Comparison of ENCODE assay signal across 1 cellular context in the genomic region with DNA sequence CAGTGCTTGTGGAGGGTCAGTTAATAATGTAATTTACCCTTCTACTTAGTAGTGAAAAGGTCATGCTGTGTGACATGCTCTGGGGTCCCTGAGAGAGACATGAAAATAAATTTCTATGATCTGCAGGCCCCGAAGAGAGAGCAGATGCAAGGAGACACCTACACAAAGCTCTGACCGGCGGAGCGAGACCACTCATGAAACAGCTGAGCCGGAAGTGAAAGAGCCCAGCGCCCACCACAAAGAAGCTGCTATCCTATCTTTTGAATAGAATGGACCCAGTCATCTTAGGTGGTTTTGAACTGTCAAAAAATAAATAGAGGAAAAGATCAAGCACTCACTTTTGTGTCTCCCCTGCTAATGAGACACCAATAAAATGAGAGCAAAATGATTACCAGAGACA.
TF ChIP-seq lines count a peak whose summit lies in the region.

No MANE protein-coding gene starts in this region.

TF ChIP-seq in GM12878, 131 proteins besides CTCF, POLR2A, EP300 and RAD21 (continued from another document and continues in another):
- no peak for TF ChIP-seq RCOR1 (conservative IDR thresholded peaks at IDR 0.05; ENCODE audit: low read depth, low read length)
- TF ChIP-seq RELB (IDR thresholded peaks at IDR 0.05; ENCODE audit: low read depth): no peak; the same call in 1 of the 2 replicates
- TF ChIP-seq NKRF (conservative IDR thresholded peaks at IDR 0.05): no peak
- no peak for TF ChIP-seq PAX8 (IDR thresholded peaks at IDR 0.05)
- no peak for TF ChIP-seq CEBPB (IDR thresholded peaks at IDR 0.05; ENCODE audit: borderline replicate concordance in 1 of 2, low read depth in 2 of 2, low read length in 2 of 2)
- peak in 1 of 2 experiments; percentile 79; a peak in 2 of 4 replicates for TF ChIP-seq ETV6 (conservative IDR thresholded peaks at IDR 0.05 in 1 of 2, IDR thresholded peaks at IDR 0.05 in 1 of 2; ENCODE audit: borderline replicate concordance in 1 of 2, low read depth in 1 of 2)
- TF ChIP-seq, protein P1, sequence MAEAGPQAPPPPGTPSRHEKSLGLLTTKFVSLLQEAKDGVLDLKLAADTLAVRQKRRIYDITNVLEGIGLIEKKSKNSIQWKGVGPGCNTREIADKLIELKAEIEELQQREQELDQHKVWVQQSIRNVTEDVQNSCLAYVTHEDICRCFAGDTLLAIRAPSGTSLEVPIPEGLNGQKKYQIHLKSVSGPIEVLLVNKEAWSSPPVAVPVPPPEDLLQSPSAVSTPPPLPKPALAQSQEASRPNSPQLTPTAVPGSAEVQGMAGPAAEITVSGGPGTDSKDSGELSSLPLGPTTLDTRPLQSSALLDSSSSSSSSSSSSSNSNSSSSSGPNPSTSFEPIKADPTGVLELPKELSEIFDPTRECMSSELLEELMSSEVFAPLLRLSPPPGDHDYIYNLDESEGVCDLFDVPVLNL (IDR thresholded peaks at IDR 0.05; ENCODE audit: low read depth, low read length): no peak
- TF ChIP-seq TARDBP (IDR thresholded peaks at IDR 0.05; ENCODE audit: borderline replicate concordance): no peak
- TF ChIP-seq MYC (IDR thresholded peaks at IDR 0.05; ENCODE audit: insufficient read depth, insufficient read length, insufficient replicate concordance, low read length, severe bottlenecking): no peak
- TF ChIP-seq, protein P2, sequence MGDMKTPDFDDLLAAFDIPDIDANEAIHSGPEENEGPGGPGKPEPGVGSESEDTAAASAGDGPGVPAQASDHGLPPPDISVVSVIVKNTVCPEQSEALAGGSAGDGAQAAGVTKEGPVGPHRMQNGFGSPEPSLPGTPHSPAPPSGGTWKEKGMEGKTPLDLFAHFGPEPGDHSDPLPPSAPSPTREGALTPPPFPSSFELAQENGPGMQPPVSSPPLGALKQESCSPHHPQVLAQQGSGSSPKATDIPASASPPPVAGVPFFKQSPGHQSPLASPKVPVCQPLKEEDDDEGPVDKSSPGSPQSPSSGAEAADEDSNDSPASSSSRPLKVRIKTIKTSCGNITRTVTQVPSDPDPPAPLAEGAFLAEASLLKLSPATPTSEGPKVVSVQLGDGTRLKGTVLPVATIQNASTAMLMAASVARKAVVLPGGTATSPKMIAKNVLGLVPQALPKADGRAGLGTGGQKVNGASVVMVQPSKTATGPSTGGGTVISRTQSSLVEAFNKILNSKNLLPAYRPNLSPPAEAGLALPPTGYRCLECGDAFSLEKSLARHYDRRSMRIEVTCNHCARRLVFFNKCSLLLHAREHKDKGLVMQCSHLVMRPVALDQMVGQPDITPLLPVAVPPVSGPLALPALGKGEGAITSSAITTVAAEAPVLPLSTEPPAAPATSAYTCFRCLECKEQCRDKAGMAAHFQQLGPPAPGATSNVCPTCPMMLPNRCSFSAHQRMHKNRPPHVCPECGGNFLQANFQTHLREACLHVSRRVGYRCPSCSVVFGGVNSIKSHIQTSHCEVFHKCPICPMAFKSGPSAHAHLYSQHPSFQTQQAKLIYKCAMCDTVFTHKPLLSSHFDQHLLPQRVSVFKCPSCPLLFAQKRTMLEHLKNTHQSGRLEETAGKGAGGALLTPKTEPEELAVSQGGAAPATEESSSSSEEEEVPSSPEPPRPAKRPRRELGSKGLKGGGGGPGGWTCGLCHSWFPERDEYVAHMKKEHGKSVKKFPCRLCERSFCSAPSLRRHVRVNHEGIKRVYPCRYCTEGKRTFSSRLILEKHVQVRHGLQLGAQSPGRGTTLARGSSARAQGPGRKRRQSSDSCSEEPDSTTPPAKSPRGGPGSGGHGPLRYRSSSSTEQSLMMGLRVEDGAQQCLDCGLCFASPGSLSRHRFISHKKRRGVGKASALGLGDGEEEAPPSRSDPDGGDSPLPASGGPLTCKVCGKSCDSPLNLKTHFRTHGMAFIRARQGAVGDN (IDR thresholded peaks at IDR 0.05): no peak
- TF ChIP-seq ZNF24 (IDR thresholded peaks at IDR 0.05): no peak
- TF ChIP-seq IRF4 (IDR thresholded peaks at IDR 0.05; ENCODE audit: low read depth, low read length): no peak
- TF ChIP-seq, protein P3, sequence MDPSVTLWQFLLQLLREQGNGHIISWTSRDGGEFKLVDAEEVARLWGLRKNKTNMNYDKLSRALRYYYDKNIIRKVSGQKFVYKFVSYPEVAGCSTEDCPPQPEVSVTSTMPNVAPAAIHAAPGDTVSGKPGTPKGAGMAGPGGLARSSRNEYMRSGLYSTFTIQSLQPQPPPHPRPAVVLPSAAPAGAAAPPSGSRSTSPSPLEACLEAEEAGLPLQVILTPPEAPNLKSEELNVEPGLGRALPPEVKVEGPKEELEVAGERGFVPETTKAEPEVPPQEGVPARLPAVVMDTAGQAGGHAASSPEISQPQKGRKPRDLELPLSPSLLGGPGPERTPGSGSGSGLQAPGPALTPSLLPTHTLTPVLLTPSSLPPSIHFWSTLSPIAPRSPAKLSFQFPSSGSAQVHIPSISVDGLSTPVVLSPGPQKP (IDR thresholded peaks at IDR 0.05; ENCODE audit: low read depth, low read length): peak; percentile 63; the same call in 1 of the 2 replicates
- peak in 1 of 2 experiments; percentile 41; a peak in 1 of 3 replicates for TF ChIP-seq EGR1 (IDR thresholded peaks at IDR 0.05; ENCODE audit: borderline replicate concordance in 1 of 2, low read depth in 2 of 2, low read length in 2 of 2)
- TF ChIP-seq, protein P4, sequence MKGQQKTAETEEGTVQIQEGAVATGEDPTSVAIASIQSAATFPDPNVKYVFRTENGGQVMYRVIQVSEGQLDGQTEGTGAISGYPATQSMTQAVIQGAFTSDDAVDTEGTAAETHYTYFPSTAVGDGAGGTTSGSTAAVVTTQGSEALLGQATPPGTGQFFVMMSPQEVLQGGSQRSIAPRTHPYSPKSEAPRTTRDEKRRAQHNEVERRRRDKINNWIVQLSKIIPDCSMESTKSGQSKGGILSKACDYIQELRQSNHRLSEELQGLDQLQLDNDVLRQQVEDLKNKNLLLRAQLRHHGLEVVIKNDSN (IDR thresholded peaks at IDR 0.05; ENCODE audit: borderline replicate concordance, extremely low read length, insufficient read depth, low read depth, low read length): no peak
- TF ChIP-seq, protein P5, sequence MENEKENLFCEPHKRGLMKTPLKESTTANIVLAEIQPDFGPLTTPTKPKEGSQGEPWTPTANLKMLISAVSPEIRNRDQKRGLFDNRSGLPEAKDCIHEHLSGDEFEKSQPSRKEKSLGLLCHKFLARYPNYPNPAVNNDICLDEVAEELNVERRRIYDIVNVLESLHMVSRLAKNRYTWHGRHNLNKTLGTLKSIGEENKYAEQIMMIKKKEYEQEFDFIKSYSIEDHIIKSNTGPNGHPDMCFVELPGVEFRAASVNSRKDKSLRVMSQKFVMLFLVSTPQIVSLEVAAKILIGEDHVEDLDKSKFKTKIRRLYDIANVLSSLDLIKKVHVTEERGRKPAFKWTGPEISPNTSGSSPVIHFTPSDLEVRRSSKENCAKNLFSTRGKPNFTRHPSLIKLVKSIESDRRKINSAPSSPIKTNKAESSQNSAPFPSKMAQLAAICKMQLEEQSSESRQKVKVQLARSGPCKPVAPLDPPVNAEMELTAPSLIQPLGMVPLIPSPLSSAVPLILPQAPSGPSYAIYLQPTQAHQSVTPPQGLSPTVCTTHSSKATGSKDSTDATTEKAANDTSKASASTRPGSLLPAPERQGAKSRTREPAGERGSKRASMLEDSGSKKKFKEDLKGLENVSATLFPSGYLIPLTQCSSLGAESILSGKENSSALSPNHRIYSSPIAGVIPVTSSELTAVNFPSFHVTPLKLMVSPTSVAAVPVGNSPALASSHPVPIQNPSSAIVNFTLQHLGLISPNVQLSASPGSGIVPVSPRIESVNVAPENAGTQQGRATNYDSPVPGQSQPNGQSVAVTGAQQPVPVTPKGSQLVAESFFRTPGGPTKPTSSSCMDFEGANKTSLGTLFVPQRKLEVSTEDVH (IDR thresholded peaks at IDR 0.05; ENCODE audit: low read depth, partially characterized antibody): no peak
- no peak for TF ChIP-seq CBX3 (IDR thresholded peaks at IDR 0.05; ENCODE audit: borderline replicate concordance, low read depth)
- no peak for TF ChIP-seq RB1 (IDR thresholded peaks at IDR 0.05; ENCODE audit: borderline replicate concordance)
- no peak for TF ChIP-seq HDAC2 (IDR thresholded peaks at IDR 0.05)
- no peak for TF ChIP-seq ZNF384 (IDR thresholded peaks at IDR 0.05; ENCODE audit: borderline replicate concordance, low read depth, low read length)
- TF ChIP-seq TCF12 (IDR thresholded peaks at IDR 0.05; ENCODE audit: low read depth, low read length): peak; percentile 95
- no peak for TF ChIP-seq STAT3 (IDR thresholded peaks at IDR 0.05; ENCODE audit: low read depth, low read length)
- 0 out of 2 replicates have a peak, but pooled peaks have one; percentile 35 for TF ChIP-seq MYB (IDR thresholded peaks at IDR 0.05; ENCODE audit: borderline replicate concordance, low read depth, low read length)
- TF ChIP-seq, protein P6, sequence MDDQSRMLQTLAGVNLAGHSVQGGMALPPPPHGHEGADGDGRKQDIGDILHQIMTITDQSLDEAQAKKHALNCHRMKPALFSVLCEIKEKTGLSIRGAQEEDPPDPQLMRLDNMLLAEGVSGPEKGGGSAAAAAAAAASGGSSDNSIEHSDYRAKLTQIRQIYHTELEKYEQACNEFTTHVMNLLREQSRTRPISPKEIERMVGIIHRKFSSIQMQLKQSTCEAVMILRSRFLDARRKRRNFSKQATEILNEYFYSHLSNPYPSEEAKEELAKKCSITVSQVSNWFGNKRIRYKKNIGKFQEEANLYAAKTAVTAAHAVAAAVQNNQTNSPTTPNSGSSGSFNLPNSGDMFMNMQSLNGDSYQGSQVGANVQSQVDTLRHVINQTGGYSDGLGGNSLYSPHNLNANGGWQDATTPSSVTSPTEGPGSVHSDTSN (IDR thresholded peaks at IDR 0.05; ENCODE audit: insufficient replicate concordance, low read depth, low read length): peak; percentile 39
- no peak for TF ChIP-seq KAT2A (conservative IDR thresholded peaks at IDR 0.05; ENCODE audit: control insufficient read depth, low read depth, low read length)
- TF ChIP-seq, protein P7, sequence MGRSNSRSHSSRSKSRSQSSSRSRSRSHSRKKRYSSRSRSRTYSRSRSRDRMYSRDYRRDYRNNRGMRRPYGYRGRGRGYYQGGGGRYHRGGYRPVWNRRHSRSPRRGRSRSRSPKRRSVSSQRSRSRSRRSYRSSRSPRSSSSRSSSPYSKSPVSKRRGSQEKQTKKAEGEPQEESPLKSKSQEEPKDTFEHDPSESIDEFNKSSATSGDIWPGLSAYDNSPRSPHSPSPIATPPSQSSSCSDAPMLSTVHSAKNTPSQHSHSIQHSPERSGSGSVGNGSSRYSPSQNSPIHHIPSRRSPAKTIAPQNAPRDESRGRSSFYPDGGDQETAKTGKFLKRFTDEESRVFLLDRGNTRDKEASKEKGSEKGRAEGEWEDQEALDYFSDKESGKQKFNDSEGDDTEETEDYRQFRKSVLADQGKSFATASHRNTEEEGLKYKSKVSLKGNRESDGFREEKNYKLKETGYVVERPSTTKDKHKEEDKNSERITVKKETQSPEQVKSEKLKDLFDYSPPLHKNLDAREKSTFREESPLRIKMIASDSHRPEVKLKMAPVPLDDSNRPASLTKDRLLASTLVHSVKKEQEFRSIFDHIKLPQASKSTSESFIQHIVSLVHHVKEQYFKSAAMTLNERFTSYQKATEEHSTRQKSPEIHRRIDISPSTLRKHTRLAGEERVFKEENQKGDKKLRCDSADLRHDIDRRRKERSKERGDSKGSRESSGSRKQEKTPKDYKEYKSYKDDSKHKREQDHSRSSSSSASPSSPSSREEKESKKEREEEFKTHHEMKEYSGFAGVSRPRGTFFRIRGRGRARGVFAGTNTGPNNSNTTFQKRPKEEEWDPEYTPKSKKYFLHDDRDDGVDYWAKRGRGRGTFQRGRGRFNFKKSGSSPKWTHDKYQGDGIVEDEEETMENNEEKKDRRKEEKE (IDR thresholded peaks at IDR 0.05): no peak
- TF ChIP-seq PRDM15 (CRISPR knock-in tag; IDR thresholded peaks at IDR 0.05): no peak
- TF ChIP-seq RELA (IDR thresholded peaks at IDR 0.05; ENCODE audit: borderline replicate concordance, partially characterized antibody): no peak
- peak; percentile 82 for TF ChIP-seq NR2F1 (conservative IDR thresholded peaks at IDR 0.05)
